In the genomic region with DNA sequence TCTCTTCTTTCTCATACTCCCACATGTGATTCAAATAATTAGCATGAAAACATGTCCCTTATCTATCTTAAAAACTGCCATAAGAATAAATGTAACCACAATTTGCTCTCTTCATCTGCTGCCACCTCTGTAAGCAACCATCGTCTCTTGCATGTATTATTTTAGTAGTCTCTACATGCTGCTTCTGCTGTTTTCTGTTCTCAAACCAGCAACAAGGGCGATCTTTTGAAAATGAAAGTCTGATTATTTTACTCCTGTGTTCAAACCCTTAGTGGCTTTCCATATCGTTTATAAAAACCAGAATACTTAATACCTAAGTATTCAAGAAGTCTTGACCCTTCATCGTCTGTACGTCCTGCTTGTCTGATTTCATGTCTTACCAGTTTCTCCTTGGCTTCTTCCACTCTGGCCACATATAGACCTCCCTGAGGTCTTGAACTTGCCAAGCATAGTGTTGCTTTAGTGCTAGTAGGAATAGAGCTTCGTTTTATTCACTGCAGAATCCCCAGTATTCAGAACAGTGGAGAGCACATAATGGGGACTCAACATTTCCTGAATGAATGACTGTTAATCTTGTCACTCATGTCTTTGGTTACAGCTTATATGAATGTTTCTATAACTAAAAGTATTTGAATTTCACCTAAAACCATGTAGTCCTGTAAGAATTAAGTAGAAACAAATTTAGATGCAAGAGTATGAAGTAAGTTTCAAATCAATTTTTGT, we compare ENCODE assay signal across 1 cellular context.
TF ChIP-seq lines count a peak whose summit lies in the region.

No MANE protein-coding gene starts in this region.

TF ChIP-seq in SK-N-SH treated with all-trans-retinoic acid at 6 μM for 48 hours, 23 proteins besides CTCF, POLR2A, EP300 and RAD21 (continued from another document):
- TF ChIP-seq, protein P1, sequence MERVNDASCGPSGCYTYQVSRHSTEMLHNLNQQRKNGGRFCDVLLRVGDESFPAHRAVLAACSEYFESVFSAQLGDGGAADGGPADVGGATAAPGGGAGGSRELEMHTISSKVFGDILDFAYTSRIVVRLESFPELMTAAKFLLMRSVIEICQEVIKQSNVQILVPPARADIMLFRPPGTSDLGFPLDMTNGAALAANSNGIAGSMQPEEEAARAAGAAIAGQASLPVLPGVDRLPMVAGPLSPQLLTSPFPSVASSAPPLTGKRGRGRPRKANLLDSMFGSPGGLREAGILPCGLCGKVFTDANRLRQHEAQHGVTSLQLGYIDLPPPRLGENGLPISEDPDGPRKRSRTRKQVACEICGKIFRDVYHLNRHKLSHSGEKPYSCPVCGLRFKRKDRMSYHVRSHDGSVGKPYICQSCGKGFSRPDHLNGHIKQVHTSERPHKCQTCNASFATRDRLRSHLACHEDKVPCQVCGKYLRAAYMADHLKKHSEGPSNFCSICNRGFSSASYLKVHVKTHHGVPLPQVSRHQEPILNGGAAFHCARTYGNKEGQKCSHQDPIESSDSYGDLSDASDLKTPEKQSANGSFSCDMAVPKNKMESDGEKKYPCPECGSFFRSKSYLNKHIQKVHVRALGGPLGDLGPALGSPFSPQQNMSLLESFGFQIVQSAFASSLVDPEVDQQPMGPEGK (CRISPR knock-in tag; IDR thresholded peaks at IDR 0.05; ENCODE audit: borderline replicate concordance): no peak
- TF ChIP-seq, protein P2, sequence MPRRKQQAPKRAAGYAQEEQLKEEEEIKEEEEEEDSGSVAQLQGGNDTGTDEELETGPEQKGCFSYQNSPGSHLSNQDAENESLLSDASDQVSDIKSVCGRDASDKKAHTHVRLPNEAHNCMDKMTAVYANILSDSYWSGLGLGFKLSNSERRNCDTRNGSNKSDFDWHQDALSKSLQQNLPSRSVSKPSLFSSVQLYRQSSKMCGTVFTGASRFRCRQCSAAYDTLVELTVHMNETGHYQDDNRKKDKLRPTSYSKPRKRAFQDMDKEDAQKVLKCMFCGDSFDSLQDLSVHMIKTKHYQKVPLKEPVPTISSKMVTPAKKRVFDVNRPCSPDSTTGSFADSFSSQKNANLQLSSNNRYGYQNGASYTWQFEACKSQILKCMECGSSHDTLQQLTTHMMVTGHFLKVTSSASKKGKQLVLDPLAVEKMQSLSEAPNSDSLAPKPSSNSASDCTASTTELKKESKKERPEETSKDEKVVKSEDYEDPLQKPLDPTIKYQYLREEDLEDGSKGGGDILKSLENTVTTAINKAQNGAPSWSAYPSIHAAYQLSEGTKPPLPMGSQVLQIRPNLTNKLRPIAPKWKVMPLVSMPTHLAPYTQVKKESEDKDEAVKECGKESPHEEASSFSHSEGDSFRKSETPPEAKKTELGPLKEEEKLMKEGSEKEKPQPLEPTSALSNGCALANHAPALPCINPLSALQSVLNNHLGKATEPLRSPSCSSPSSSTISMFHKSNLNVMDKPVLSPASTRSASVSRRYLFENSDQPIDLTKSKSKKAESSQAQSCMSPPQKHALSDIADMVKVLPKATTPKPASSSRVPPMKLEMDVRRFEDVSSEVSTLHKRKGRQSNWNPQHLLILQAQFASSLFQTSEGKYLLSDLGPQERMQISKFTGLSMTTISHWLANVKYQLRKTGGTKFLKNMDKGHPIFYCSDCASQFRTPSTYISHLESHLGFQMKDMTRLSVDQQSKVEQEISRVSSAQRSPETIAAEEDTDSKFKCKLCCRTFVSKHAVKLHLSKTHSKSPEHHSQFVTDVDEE (CRISPR knock-in tag; IDR thresholded peaks at IDR 0.05): no peak
- TF ChIP-seq, protein P3, sequence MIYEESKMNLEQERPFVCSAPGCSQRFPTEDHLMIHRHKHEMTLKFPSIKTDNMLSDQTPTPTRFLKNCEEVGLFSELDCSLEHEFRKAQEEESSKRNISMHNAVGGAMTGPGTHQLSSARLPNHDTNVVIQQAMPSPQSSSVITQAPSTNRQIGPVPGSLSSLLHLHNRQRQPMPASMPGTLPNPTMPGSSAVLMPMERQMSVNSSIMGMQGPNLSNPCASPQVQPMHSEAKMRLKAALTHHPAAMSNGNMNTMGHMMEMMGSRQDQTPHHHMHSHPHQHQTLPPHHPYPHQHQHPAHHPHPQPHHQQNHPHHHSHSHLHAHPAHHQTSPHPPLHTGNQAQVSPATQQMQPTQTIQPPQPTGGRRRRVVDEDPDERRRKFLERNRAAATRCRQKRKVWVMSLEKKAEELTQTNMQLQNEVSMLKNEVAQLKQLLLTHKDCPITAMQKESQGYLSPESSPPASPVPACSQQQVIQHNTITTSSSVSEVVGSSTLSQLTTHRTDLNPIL (CRISPR knock-in tag; IDR thresholded peaks at IDR 0.05; ENCODE audit: low read depth): no peak
- no peak for TF ChIP-seq ZC3H10 (CRISPR knock-in tag; IDR thresholded peaks at IDR 0.05)
- no peak for TF ChIP-seq TOX (CRISPR knock-in tag; IDR thresholded peaks at IDR 0.05; ENCODE audit: borderline replicate concordance)
- TF ChIP-seq ESRRG (CRISPR knock-in tag; IDR thresholded peaks at IDR 0.05): no peak
- no peak for TF ChIP-seq TCF4 (CRISPR knock-in tag; IDR thresholded peaks at IDR 0.05; ENCODE audit: borderline replicate concordance)
- TF ChIP-seq ISL1 (CRISPR knock-in tag; IDR thresholded peaks at IDR 0.05): no peak
TF ChIP-seq in SK-N-SH treated with all-trans-retinoic acid at 6 μM for 48 hours: peak in this region for 0.
